ENCODE assay signal across 2 cellular contexts in the genomic region with DNA sequence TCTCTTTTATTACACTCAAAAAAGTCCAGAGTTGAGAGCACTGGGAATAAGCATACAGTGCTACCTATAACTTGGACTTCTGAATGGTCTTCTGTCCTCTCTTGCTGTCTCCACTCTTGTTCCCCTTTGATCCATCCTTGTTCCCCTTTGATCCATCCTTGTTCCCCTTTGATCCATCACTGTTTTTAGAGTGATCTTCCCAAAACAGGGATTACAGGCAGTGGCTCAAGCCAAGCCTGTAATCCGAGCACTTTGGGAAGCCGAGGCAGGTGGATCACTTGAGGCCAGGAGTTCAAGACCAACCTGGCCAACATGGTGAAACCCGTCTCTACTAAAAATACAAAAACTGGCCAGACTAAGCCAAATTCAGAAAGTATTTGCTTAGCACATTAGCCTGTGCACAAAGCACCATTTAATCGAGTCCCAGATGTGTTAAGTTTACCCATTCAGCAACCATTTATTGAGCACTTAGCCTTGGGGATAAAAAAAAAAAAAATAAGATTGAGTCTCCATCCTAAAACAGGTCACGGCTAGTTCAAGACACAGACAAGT.
A peak's percentile ranks its signal among the peaks of the same experiment; 100 is the strongest.
TF ChIP-seq lines count a peak whose summit lies in the region.

No MANE protein-coding gene starts in this region.

TF ChIP-seq in HepG2, 621 proteins besides CTCF, POLR2A, EP300 and RAD21 (continued from another document and continues in another):
- TF ChIP-seq, protein P1, sequence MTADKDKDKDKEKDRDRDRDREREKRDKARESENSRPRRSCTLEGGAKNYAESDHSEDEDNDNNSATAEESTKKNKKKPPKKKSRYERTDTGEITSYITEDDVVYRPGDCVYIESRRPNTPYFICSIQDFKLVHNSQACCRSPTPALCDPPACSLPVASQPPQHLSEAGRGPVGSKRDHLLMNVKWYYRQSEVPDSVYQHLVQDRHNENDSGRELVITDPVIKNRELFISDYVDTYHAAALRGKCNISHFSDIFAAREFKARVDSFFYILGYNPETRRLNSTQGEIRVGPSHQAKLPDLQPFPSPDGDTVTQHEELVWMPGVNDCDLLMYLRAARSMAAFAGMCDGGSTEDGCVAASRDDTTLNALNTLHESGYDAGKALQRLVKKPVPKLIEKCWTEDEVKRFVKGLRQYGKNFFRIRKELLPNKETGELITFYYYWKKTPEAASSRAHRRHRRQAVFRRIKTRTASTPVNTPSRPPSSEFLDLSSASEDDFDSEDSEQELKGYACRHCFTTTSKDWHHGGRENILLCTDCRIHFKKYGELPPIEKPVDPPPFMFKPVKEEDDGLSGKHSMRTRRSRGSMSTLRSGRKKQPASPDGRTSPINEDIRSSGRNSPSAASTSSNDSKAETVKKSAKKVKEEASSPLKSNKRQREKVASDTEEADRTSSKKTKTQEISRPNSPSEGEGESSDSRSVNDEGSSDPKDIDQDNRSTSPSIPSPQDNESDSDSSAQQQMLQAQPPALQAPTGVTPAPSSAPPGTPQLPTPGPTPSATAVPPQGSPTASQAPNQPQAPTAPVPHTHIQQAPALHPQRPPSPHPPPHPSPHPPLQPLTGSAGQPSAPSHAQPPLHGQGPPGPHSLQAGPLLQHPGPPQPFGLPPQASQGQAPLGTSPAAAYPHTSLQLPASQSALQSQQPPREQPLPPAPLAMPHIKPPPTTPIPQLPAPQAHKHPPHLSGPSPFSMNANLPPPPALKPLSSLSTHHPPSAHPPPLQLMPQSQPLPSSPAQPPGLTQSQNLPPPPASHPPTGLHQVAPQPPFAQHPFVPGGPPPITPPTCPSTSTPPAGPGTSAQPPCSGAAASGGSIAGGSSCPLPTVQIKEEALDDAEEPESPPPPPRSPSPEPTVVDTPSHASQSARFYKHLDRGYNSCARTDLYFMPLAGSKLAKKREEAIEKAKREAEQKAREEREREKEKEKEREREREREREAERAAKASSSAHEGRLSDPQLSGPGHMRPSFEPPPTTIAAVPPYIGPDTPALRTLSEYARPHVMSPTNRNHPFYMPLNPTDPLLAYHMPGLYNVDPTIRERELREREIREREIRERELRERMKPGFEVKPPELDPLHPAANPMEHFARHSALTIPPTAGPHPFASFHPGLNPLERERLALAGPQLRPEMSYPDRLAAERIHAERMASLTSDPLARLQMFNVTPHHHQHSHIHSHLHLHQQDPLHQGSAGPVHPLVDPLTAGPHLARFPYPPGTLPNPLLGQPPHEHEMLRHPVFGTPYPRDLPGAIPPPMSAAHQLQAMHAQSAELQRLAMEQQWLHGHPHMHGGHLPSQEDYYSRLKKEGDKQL (CRISPR knock-in tag; IDR thresholded peaks at IDR 0.05; ENCODE audit: low read depth), result no peak
- TF ChIP-seq NCOA2 (CRISPR knock-in tag; IDR thresholded peaks at IDR 0.05) (peak; percentile 28; the same call in 1 of the 2 replicates), ZNF768 (CRISPR knock-in tag; IDR thresholded peaks at IDR 0.05) (no peak), CREM (IDR thresholded peaks at IDR 0.05) (no peak), CREM (CRISPR knock-in tag; IDR thresholded peaks at IDR 0.05) (no peak), ZNF3 (CRISPR knock-in tag; IDR thresholded peaks at IDR 0.05) (no peak), TAF15 (IDR thresholded peaks at IDR 0.05; ENCODE audit: low read depth, low read length, poor library complexity, severe bottlenecking) (no peak), IRX3 (CRISPR knock-in tag; IDR thresholded peaks at IDR 0.05; ENCODE audit: borderline replicate concordance, low read depth) (no peak), ZNF143 (CRISPR knock-in tag; IDR thresholded peaks at IDR 0.05) (no peak), HOXA9 (CRISPR knock-in tag; IDR thresholded peaks at IDR 0.05; ENCODE audit: borderline replicate concordance) (no peak), ERF (CRISPR knock-in tag; IDR thresholded peaks at IDR 0.05) (0 out of 2 replicates have a peak, but pooled peaks have one; percentile 21), NFYC (CRISPR knock-in tag; IDR thresholded peaks at IDR 0.05) (no peak), U2AF2 (IDR thresholded peaks at IDR 0.05; ENCODE audit: low read depth, low read length) (no peak), FOXK2 (IDR thresholded peaks at IDR 0.05) (no peak), RCOR2 (CRISPR knock-in tag; IDR thresholded peaks at IDR 0.05) (peak; percentile 58), TBL1XR1 (IDR thresholded peaks at IDR 0.05; ENCODE audit: borderline replicate concordance, low read length, partially characterized antibody) (no peak), CEBPG (CRISPR knock-in tag; IDR thresholded peaks at IDR 0.05) (no peak), SKI (IDR thresholded peaks at IDR 0.05; ENCODE audit: partially characterized antibody) (no peak), POGZ (CRISPR knock-in tag; IDR thresholded peaks at IDR 0.05) (peak; percentile 50; the same call in 1 of the 2 replicates), MIXL1 (CRISPR knock-in tag; IDR thresholded peaks at IDR 0.05) (no peak), TEAD2 (CRISPR knock-in tag; IDR thresholded peaks at IDR 0.05) (no peak), KDM5B (CRISPR knock-in tag; IDR thresholded peaks at IDR 0.05; ENCODE audit: borderline replicate concordance) (no peak), POLR2AphosphoS5 (IDR thresholded peaks at IDR 0.05; ENCODE audit: low read depth, low read length) (no peak), ZNF563 (CRISPR knock-in tag; IDR thresholded peaks at IDR 0.05) (no peak), BORCS8-MEF2B (CRISPR knock-in tag; IDR thresholded peaks at IDR 0.05) (no peak), RBM22 (optimal IDR thresholded peaks at IDR 0.05; ENCODE audit: low read length) (peak; percentile 57), KDM1A (CRISPR knock-in tag; IDR thresholded peaks at IDR 0.05) (peak; percentile 69; the same call in 1 of the 2 replicates), FOSL2 (CRISPR knock-in tag; IDR thresholded peaks at IDR 0.05) (no peak)
- TF ChIP-seq, protein P2, sequence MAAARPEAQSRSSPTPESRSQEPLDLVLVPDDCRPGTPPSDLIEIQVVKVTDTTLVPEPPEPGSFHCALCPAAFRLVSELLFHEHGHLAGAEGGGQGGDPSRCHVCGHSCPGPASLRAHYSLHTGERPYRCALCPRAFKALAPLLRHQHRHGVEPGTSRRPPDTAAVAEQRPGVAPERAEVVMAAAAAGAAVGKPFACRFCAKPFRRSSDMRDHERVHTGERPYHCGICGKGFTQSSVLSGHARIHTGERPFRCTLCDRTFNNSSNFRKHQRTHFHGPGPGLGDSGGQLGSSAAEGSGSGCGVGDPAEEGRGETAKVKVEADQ (CRISPR knock-in tag; IDR thresholded peaks at IDR 0.05; ENCODE audit: borderline replicate concordance), result no peak
- TF ChIP-seq, protein P3, sequence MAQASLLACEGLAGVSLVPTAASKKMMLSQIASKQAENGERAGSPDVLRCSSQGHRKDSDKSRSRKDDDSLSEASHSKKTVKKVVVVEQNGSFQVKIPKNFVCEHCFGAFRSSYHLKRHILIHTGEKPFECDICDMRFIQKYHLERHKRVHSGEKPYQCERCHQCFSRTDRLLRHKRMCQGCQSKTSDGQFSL (CRISPR knock-in tag; IDR thresholded peaks at IDR 0.05), result no peak
- TF ChIP-seq, protein P4, sequence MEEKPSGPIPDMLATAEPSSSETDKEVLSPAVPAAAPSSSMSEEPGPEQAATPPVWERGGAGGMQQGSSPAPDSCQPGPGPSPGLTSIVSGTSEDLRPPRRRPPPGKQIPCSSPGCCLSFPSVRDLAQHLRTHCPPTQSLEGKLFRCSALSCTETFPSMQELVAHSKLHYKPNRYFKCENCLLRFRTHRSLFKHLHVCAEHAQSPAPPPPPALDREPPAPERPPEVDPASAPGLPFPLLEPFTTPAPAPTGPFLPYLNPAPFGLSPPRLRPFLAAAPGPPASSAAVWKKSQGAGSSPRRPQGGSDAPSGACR (CRISPR knock-in tag; IDR thresholded peaks at IDR 0.05), result no peak

TF ChIP-seq in WTC11, 78 proteins besides CTCF, POLR2A, EP300 and RAD21 (continued from another document):
- no peak for TF ChIP-seq ZNF317 (CRISPR knock-in tag; IDR thresholded peaks at IDR 0.05; ENCODE audit: borderline replicate concordance, low read depth)
- TF ChIP-seq CREB1 (CRISPR knock-in tag; IDR thresholded peaks at IDR 0.05), result no peak
- TF ChIP-seq ZNF121 (CRISPR knock-in tag; IDR thresholded peaks at IDR 0.05), result no peak
- TF ChIP-seq, protein P5, sequence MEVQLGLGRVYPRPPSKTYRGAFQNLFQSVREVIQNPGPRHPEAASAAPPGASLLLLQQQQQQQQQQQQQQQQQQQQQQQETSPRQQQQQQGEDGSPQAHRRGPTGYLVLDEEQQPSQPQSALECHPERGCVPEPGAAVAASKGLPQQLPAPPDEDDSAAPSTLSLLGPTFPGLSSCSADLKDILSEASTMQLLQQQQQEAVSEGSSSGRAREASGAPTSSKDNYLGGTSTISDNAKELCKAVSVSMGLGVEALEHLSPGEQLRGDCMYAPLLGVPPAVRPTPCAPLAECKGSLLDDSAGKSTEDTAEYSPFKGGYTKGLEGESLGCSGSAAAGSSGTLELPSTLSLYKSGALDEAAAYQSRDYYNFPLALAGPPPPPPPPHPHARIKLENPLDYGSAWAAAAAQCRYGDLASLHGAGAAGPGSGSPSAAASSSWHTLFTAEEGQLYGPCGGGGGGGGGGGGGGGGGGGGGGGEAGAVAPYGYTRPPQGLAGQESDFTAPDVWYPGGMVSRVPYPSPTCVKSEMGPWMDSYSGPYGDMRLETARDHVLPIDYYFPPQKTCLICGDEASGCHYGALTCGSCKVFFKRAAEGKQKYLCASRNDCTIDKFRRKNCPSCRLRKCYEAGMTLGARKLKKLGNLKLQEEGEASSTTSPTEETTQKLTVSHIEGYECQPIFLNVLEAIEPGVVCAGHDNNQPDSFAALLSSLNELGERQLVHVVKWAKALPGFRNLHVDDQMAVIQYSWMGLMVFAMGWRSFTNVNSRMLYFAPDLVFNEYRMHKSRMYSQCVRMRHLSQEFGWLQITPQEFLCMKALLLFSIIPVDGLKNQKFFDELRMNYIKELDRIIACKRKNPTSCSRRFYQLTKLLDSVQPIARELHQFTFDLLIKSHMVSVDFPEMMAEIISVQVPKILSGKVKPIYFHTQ (CRISPR knock-in tag; IDR thresholded peaks at IDR 0.05), result no peak
TF ChIP-seq in WTC11: peak in this region for 0.
